28 cellular contexts compared by ENCODE assay signal in the genomic region with DNA sequence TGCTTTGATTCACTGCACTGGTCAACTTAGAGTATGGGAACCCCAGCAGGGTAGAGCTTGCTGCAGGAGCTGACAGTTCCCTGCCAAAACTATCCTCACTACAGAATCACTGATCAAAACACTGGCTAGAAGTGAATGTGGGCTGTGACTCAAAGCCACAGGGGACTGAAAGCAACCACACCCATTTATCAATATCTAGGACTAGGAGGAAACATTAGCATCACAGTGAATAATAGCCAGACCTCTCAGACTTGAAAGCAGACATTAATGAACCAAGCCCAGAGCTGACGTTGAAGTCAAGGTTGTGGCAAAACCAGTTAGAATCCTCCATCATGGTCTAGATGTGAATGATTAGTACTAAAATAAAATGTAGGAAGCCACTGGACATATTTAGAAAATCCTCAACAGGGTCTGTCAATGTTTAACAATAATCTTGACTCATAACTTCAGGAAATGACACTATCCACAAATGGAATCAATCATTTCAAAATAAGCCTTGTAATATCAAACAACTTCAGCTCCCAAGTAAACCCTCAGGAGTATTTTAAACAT.
DNase-seq lines count a peak whose midpoint lies in the region; ATAC-seq and TF ChIP-seq lines count a peak whose summit lies in the region.
"Had no signal": no experiment of that assay in that cellular context is flagged by ENCODE, and none has a peak within 500 bp of the region (broad histone marks: within the 10 kb centered on the region; RNA-seq: fewer than 3 reads in every experiment).

No MANE protein-coding gene starts in this region.

- no peaks in the 10 kb centered on the region for H4K20me1 ChIP-seq in OCI-LY3 (ENCODE audit: insufficient read depth, low read length)
- no peaks in the 10 kb centered on the region for H4K20me1 ChIP-seq in Karpas-422 (ENCODE audit: insufficient read depth, low read depth, low read length)

- DNase-seq in fibroblast of the aortic adventitia (ENCODE audit: low read depth), result peak; percentile 20
- DNase-seq in stromal cell of bone marrow (ENCODE audit: low read depth), result peak; percentile 12
- DNase-seq in left cardiac atrium, result no peak
- no peak for DNase-seq in Karpas-422
- DNase-seq: activated CD4-positive, alpha-beta memory T cell treated with anti-CD3 and anti-CD28 coated beads for 36 hours; activated effector memory CD4-positive, alpha-beta T cell treated with Interleukin-2 at 50 U/mL for 16 hours; activated naive CD8-positive, alpha-beta T cell treated with anti-CD3 and anti-CD28 coated beads for 36 hours; activated T-cell treated with anti-CD3 and anti-CD28 coated beads for 4 hours; body of pancreas; CD4-positive, alpha-beta T cell; DMS153; foreskin keratinocyte; GDM1; H7; left ventricle myocardium superior; MV-4-11; NCI-H1694 treated with DMSO at 0.1 percent for 48 hours; NCI-H2227 treated with DMSO at 0.1 percent for 48 hours; nephron progenitor cell; SHP77; stimulated activated naive CD8-positive, alpha-beta T cell treated with anti-CD3 and anti-CD28 coated beads, Interleukin-15, amount 100 ng/mL, for 72 hours; SW 1271; T1000 had no signal

- no peak overlapping the region for H3K9ac ChIP-seq in OCI-LY3 (ENCODE audit: low read length)
- no peak overlapping the region for H3K9ac ChIP-seq in Karpas-422 (ENCODE audit: low read length)

- H3K79me2 ChIP-seq in OCI-LY3 (ENCODE audit: low read length) (no peaks in the 10 kb centered on the region), Karpas-422 (ENCODE audit: low read length) (no peaks in the 10 kb centered on the region)

- H3K4me3 ChIP-seq in OCI-LY3 (ENCODE audit: low read length) (no peak overlapping the region), fibroblast of the aortic adventitia (ENCODE audit: low read depth, low read length) (no peak overlapping the region), Karpas-422 (ENCODE audit: low read length) (no peak overlapping the region)
- H3K4me3 ChIP-seq: body of pancreas, tibial nerve had no signal

- H3K27me3 ChIP-seq in OCI-LY3 (ENCODE audit: low read depth, low read length), result no peaks in the 10 kb centered on the region
- no peaks in the 10 kb centered on the region for H3K27me3 ChIP-seq in Karpas-422 (ENCODE audit: low read length)
- H3K27me3 ChIP-seq: body of pancreas, foreskin keratinocyte, tibial nerve had no signal

- H2AFZ ChIP-seq in OCI-LY3 (ENCODE audit: low read depth, low read length), result peak overlapping the region; percentile 13
- H2AFZ ChIP-seq in Karpas-422 (ENCODE audit: low read length), result no peak overlapping the region

- H3K36me3 ChIP-seq in OCI-LY3 (replicated peaks; ENCODE audit: low read depth, low read length), result no peaks in the 10 kb centered on the region
- H3K36me3 ChIP-seq in Karpas-422 (ENCODE audit: insufficient read depth, low read length), result no peaks in the 10 kb centered on the region
- H3K36me3 ChIP-seq: tibial nerve had no signal

- no peak overlapping the region for H3K4me2 ChIP-seq in OCI-LY3 (ENCODE audit: low read length)
- no peak overlapping the region for H3K4me2 ChIP-seq in Karpas-422 (ENCODE audit: low read depth, low read length, poor library complexity, severe bottlenecking)

- TF ChIP-seq CTCF in OCI-LY3 (IDR thresholded peaks at IDR 0.05; ENCODE audit: low read depth, low read length) (no peak), fibroblast of the aortic adventitia (IDR thresholded peaks at IDR 0.05; ENCODE audit: insufficient read depth, low read length) (no peak)

- H3K27ac ChIP-seq in OCI-LY3 (ENCODE audit: low read length) (no peak overlapping the region), Karpas-422 (ENCODE audit: low read length) (no peak overlapping the region)
- H3K27ac ChIP-seq: body of pancreas, foreskin keratinocyte, tibial nerve had no signal

- H3K9me3 ChIP-seq in OCI-LY3 (ENCODE audit: insufficient read depth, low read length), result no peaks in the 10 kb centered on the region
- H3K9me3 ChIP-seq in Karpas-422 (ENCODE audit: low read length), result no peaks in the 10 kb centered on the region
- H3K9me3 ChIP-seq: body of pancreas, tibial nerve had no signal

- intact Hi-C loops in left cardiac atrium (cut with DNase I), result no loop called here

- ATAC-seq in GM18909 (IDR thresholded peaks at IDR 0.05; ENCODE audit: poor library complexity, unreplicated experiment) (peak; percentile 43), GM18511 (IDR thresholded peaks at IDR 0.05; ENCODE audit: unreplicated experiment) (no peak), left cardiac atrium (no peak)
- ATAC-seq: body of pancreas; foreskin keratinocyte; left ventricle myocardium superior; sciatic nerve; stimulated activated naive CD8-positive, alpha-beta T cell treated with anti-CD3 and anti-CD28 coated beads, Interleukin-15, amount 100 ng/mL, for 72 hours had no signal

- H3K4me1 ChIP-seq in OCI-LY3 (ENCODE audit: low read length) (peaks cover 9% of the 10 kb centered on the region), Karpas-422 (ENCODE audit: low read length) (no peaks in the 10 kb centered on the region)
- H3K4me1 ChIP-seq: body of pancreas, foreskin keratinocyte had no signal

- no peaks in the 10 kb centered on the region for H3K9me2 ChIP-seq in Karpas-422 (replicated peaks; ENCODE audit: insufficient read depth, low read length)

Comparison
In these comparisons a context has a peak if more than half of its experiments do, and no peak if none do; other contexts are left out.
1. DNase-seq: peak in fibroblast of the aortic adventitia (single experiment) and stromal cell of bone marrow (single experiment); none in left cardiac atrium (single experiment) and Karpas-422 (single experiment).